ENCODE assay signal across 1 cellular context in the genomic region with DNA sequence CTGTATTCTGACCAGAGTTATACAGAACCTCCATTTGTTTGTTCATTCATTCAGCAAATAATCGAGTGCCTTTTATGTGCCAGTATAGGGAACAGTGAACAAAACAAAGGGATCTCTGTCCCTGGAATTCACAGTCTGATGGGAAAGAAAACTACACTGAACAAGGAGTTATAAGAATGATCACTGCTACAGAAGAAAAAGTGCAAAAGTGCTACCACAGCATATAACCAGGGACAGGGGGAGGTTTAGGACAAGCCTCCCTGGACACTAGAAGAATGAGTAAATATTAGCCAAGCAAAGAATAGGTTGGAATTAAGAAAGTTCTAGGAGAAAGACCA.
A peak's percentile ranks its signal among the peaks of the same experiment; 100 is the strongest.
TF ChIP-seq lines count a peak whose summit lies in the region.

No MANE protein-coding gene starts in this region.

TF ChIP-seq in K562, 482 proteins besides CTCF, POLR2A, EP300 and RAD21:
- TF ChIP-seq C11orf30 (IDR thresholded peaks at IDR 0.05; ENCODE audit: low read depth) (peak; percentile 40; the same call in 1 of the 2 replicates), HNRNPLL (IDR thresholded peaks at IDR 0.05; ENCODE audit: low read depth, low read length, poor library complexity, severe bottlenecking) (no peak), ZNF316 (IDR thresholded peaks at IDR 0.05) (peak; percentile 45)
